ENCODE assay signal across 9 cellular contexts in genomic region chr3:138332472-138333073, GRCh38. TPM values are rescaled to one million over a fixed set of nuclear protein-coding genes. Genes with fewer than 3 reads are reported as not detected.
DNase-seq lines count a peak whose midpoint lies in the region; ATAC-seq, FAIRE-seq and TF ChIP-seq lines count a peak whose summit lies in the region.
"Had no signal": no experiment of that assay in that cellular context is flagged by ENCODE, and none has a peak within 500 bp of the region (broad histone marks: within the 10 kb centered on the region; RNA-seq: fewer than 3 reads in every experiment).

No MANE protein-coding gene starts in this region.

- no peak; the same call in 1 of the 2 replicates for TF ChIP-seq RAD21 in HepG2 (CRISPR knock-in tag; IDR thresholded peaks at IDR 0.05)

- H3K36me3 ChIP-seq in HepG2 (replicated peaks in 1 of 2; ENCODE audit: control insufficient read depth in 1 of 2, insufficient read depth in 2 of 2, low read length in 2 of 2): no peaks in the 10 kb centered on the region
- H3K36me3 ChIP-seq: SJCRH30 had no signal

- H3K79me2 ChIP-seq in HepG2 (ENCODE audit: insufficient read depth, low read length): no peaks in the 10 kb centered on the region

- peaks cover 14% of the 10 kb centered on the region for H3K4me1 ChIP-seq in HepG2 (ENCODE audit: insufficient read depth, low read length)

- WGBS in HepG2 (ENCODE audit: low lambda C conversion rate): 10% methylated on average over 4 of the region's 4 CpGs

- POLR2A ChIA-PET in HepG2 (lab: Yijun Ruan, JAX): no interaction called here

- CTCF ChIA-PET in HepG2 (lab: Yijun Ruan, JAX; ENCODE audit: low intra/inter-chr PET ratio, low total read pairs): interaction anchor here (1.2 to 2.3 kb wide), 2 partner anchors 15 to 85 kb away, joined by 5 to 9 read pairs; partner anchors contain the start of gene MRAS

- FAIRE-seq in D721Med (lab: Jason Lieb, UNC) (no peak), HepG2 (lab: Jason Lieb, UNC) (peak; percentile 60)

- no peak for TF ChIP-seq EP300 in HepG2 (IDR thresholded peaks at IDR 0.05; ENCODE audit: low read depth in 2 of 2, low read length in 2 of 2)
- TF ChIP-seq EP300 in HepG2 (CRISPR knock-in tag; IDR thresholded peaks at IDR 0.05; ENCODE audit: borderline replicate concordance): no peak

- no peaks in the 10 kb centered on the region for H3K27me3 ChIP-seq in HepG2 (ENCODE audit: control insufficient read depth in 1 of 2, insufficient read depth in 2 of 2, low read length in 2 of 2)
- H3K27me3 ChIP-seq: SJCRH30 had no signal

- no peaks in the 10 kb centered on the region for H3K9me3 ChIP-seq in HepG2 (ENCODE audit: low read length)
- H3K9me3 ChIP-seq: SJCRH30 had no signal

- ATAC-seq in HepG2 (no peak), GM18858 (IDR thresholded peaks at IDR 0.05; ENCODE audit: unreplicated experiment) (no peak), HG02571 (IDR thresholded peaks at IDR 0.05; ENCODE audit: unreplicated experiment) (no peak)

- intact Hi-C loops in HepG2 (cut with micrococcal nuclease; ENCODE audit: unreplicated experiment): loop anchor here (1.0 to 5.0 kb wide), 3 partner anchors 16 to 85 kb away; partner anchors contain the start of gene MRAS

- peak; percentile 50 for TF ChIP-seq CTCF in D721Med (IDR thresholded peaks at IDR 0.05; ENCODE audit: insufficient read depth, missing control alignments)
- peak; percentile 56 for TF ChIP-seq CTCF in astrocyte of the cerebellum (IDR thresholded peaks at IDR 0.05; ENCODE audit: low read depth, low read length, missing control alignments)
- peak; percentile 60 for TF ChIP-seq CTCF in HepG2 (CRISPR knock-in tag; IDR thresholded peaks at IDR 0.05)

- H3K9ac ChIP-seq in HepG2 (ENCODE audit: insufficient read depth, low read depth, low read length): no peak overlapping the region

- DNase-seq in D721Med (ENCODE audit: insufficient read length, low spot score) (no peak), KBM-7 (peak; percentile 54), astrocyte of the cerebellum (ENCODE audit: low read depth) (no peak), HepG2 (ENCODE audit: low spot score) (peak; percentile 48), islet precursor cell (no peak)
- DNase-seq in activated naive CD4-positive, alpha-beta T cell treated with anti-CD3 and anti-CD28 coated beads, Interleukin-2, amount 50 U/mL, for 16 hours: no peak

- no peak overlapping the region for H3K4me2 ChIP-seq in HepG2 (ENCODE audit: low read depth, low read length)

- no TSS peak for BruUV-seq in HepG2 (replicated peaks; lab: Mats Ljungman, UMichigan)

- no peak overlapping the region for H2AFZ ChIP-seq in HepG2 (ENCODE audit: low read length)

- H3K4me3 ChIP-seq in astrocyte of the cerebellum (ENCODE audit: low read depth, low read length) (no peak overlapping the region), HepG2 (replicated peaks in 1 of 3; ENCODE audit: insufficient read depth in 1 of 3, low read depth in 2 of 3, low read length in 3 of 3) (no peak overlapping the region)
- H3K4me3 ChIP-seq: SJCRH30 had no signal

- no peaks in the 10 kb centered on the region for H4K20me1 ChIP-seq in HepG2 (ENCODE audit: insufficient read depth, low read length)

- no peak for TF ChIP-seq POLR2A in HepG2 (IDR thresholded peaks at IDR 0.05; ENCODE audit: insufficient read depth in 1 of 2, low read depth in 2 of 2, low read length in 2 of 2)

- in situ Hi-C loops in KBM-7 (cut with MboI; ENCODE audit: low pct_unique_long_range_greater_than_20kb, low sequenced_read_pairs): no loop called here
- in situ Hi-C loops in astrocyte of the cerebellum (cut with HindIII; ENCODE audit: low sequenced_read_pairs): no loop called here
- in situ Hi-C loops in HepG2 (cut with HindIII; ENCODE audit: extremely low pct_ligation_motif_present, low pct_unique_long_range_greater_than_20kb): no loop called here

- H3K27ac ChIP-seq in HepG2 (ENCODE audit: extremely low read length, insufficient read depth, low read length): no peak overlapping the region
- H3K27ac ChIP-seq: SJCRH30 had no signal

TF ChIP-seq in HepG2, 621 proteins besides CTCF, POLR2A, EP300 and RAD21 (continues in another document):
- TF ChIP-seq STAG1 (CRISPR knock-in tag; IDR thresholded peaks at IDR 0.05) (peak; percentile 66), PBX3 (CRISPR knock-in tag; IDR thresholded peaks at IDR 0.05; ENCODE audit: borderline replicate concordance) (no peak), SMC3 (IDR thresholded peaks at IDR 0.05; ENCODE audit: low read length) (peak; percentile 53; the same call in 1 of the 2 replicates), ZSCAN20 (CRISPR knock-in tag; IDR thresholded peaks at IDR 0.05; ENCODE audit: borderline replicate concordance) (no peak)

RNA-seq across cellular contexts. Expression of gene NME9, which starts 2.9 kb away (rescaled TPM):
- total RNA-seq in HepG2 (2016; rRNA removed; fragmentation: Illumina TruSeq; extraction: Trizol): not detected in 2 replicates
- total RNA-seq in HepG2 (2016; cell fraction: cytosol; rRNA removed; fragmentation: Illumina TruSeq; extraction: Trizol; ENCODE audit: low read depth): not detected in 2 replicates
- not detected in 2 replicates for total RNA-seq in HepG2 (2016; cell fraction: insoluble cytoplasmic fraction; rRNA removed; fragmentation: Illumina TruSeq; extraction: Trizol)
- 0.28 TPM in 1 of 2 replicates, not detected in the other for total RNA-seq in HepG2 (2016; cell fraction: membrane; rRNA removed; fragmentation: Illumina TruSeq; extraction: Trizol)
- total RNA-seq in HepG2 (2016; cell fraction: nucleus; rRNA removed; fragmentation: Illumina TruSeq; extraction: Trizol): not detected in 2 replicates
- polyA plus RNA-seq in HepG2 (2011; rRNA removed): not detected in 2 replicates
- not detected in 2 replicates for polyA plus RNA-seq in HepG2 (2011; cell fraction: cytosol; rRNA removed)
- polyA plus RNA-seq in HepG2 (2011; cell fraction: nucleus; rRNA removed): not detected in 2 replicates
- 0.37 and 0.50 TPM in 2 replicates for polyA plus RNA-seq in HepG2 (2012)
- not detected in 2 replicates for polyA plus RNA-seq in HepG2 (2016; cell fraction: cytosol; fragmentation: Illumina TruSeq; extraction: Trizol; ENCODE audit: low read depth)
- polyA plus RNA-seq in HepG2 (2016; cell fraction: insoluble cytoplasmic fraction; fragmentation: Illumina TruSeq; extraction: Trizol; ENCODE audit: low read depth): not detected in 2 replicates
- not detected in 2 replicates for polyA plus RNA-seq in HepG2 (2016; cell fraction: membrane; fragmentation: Illumina TruSeq; extraction: Trizol; ENCODE audit: low read depth)
- polyA plus RNA-seq in HepG2 (2016; cell fraction: nucleus; fragmentation: Illumina TruSeq; extraction: Trizol; ENCODE audit: insufficient read depth, low read depth): not detected in 2 replicates
- polyA minus RNA-seq in HepG2 (2011; rRNA and poly(A)+ RNA removed; ENCODE audit: low replicate concordance): not detected in 2 replicates
- not detected in 2 replicates for polyA minus RNA-seq in HepG2 (2011; cell fraction: cytosol; rRNA and poly(A)+ RNA removed)
- polyA minus RNA-seq in HepG2 (2011; cell fraction: nucleus; rRNA and poly(A)+ RNA removed): 0.26 and 0.37 TPM in 2 replicates

RNA-seq across cellular contexts. Expression of gene MRAS, which starts 15.8 kb away (rescaled TPM):
- 36.2 TPM in 2 replicates for total RNA-seq in HepG2 (2016; rRNA removed; fragmentation: Illumina TruSeq; extraction: Trizol)
- 30.3 and 31.5 TPM in 2 replicates for total RNA-seq in HepG2 (2016; cell fraction: cytosol; rRNA removed; fragmentation: Illumina TruSeq; extraction: Trizol; ENCODE audit: low read depth)
- 27.7 and 30.0 TPM in 2 replicates for total RNA-seq in HepG2 (2016; cell fraction: insoluble cytoplasmic fraction; rRNA removed; fragmentation: Illumina TruSeq; extraction: Trizol)
- total RNA-seq in HepG2 (2016; cell fraction: membrane; rRNA removed; fragmentation: Illumina TruSeq; extraction: Trizol): 59.3 and 62.6 TPM in 2 replicates
- total RNA-seq in HepG2 (2016; cell fraction: nucleus; rRNA removed; fragmentation: Illumina TruSeq; extraction: Trizol): 24.4 and 32.5 TPM in 2 replicates
- 8.8 and 8.9 TPM in 2 replicates for polyA plus RNA-seq in HepG2 (2011; rRNA removed)
- 7.2 and 8.0 TPM in 2 replicates for polyA plus RNA-seq in HepG2 (2011; cell fraction: cytosol; rRNA removed)
- polyA plus RNA-seq in HepG2 (2011; cell fraction: nucleus; rRNA removed): 8.6 and 8.8 TPM in 2 replicates
- polyA plus RNA-seq in HepG2 (2012): 4.2 and 4.6 TPM in 2 replicates
- 31.3 and 40.9 TPM in 2 replicates for polyA plus RNA-seq in HepG2 (2016; cell fraction: cytosol; fragmentation: Illumina TruSeq; extraction: Trizol; ENCODE audit: low read depth)
- polyA plus RNA-seq in HepG2 (2016; cell fraction: insoluble cytoplasmic fraction; fragmentation: Illumina TruSeq; extraction: Trizol; ENCODE audit: low read depth): 26.0 and 29.0 TPM in 2 replicates
- polyA plus RNA-seq in HepG2 (2016; cell fraction: membrane; fragmentation: Illumina TruSeq; extraction: Trizol; ENCODE audit: low read depth): 49.8 and 50.3 TPM in 2 replicates
- polyA plus RNA-seq in HepG2 (2016; cell fraction: nucleus; fragmentation: Illumina TruSeq; extraction: Trizol; ENCODE audit: insufficient read depth, low read depth): 34.3 and 34.5 TPM in 2 replicates
- 5.8 and 6.5 TPM in 2 replicates for polyA minus RNA-seq in HepG2 (2011; rRNA and poly(A)+ RNA removed; ENCODE audit: low replicate concordance)
- polyA minus RNA-seq in HepG2 (2011; cell fraction: cytosol; rRNA and poly(A)+ RNA removed): 5.4 and 5.8 TPM in 2 replicates
- 5.0 and 8.8 TPM in 2 replicates for polyA minus RNA-seq in HepG2 (2011; cell fraction: nucleus; rRNA and poly(A)+ RNA removed)

Comparison
In these comparisons a context has a peak if more than half of its experiments do, and no peak if none do; other contexts are left out.
1. DNase-seq: peak in KBM-7 (single experiment) and HepG2 (single experiment); none in D721Med (single experiment), astrocyte of the cerebellum (single experiment), activated naive CD4-positive, alpha-beta T cell treated with anti-CD3 and anti-CD28 coated beads, Interleukin-2, amount 50 U/mL, for 16 hours (single experiment) and islet precursor cell (single experiment).
2. Peak in every context shown above with its lines, with median percentiles within 50 percentile points of each other: CTCF ChIP-seq.